8 cellular contexts compared by ENCODE assay signal in genomic region chr2:85538507-85539360, GRCh38. TPM values are rescaled to one million over a fixed set of nuclear protein-coding genes. Genes with fewer than 3 reads are reported as not detected.
DNase-seq lines count a peak whose midpoint lies in the region; ATAC-seq and TF ChIP-seq lines count a peak whose summit lies in the region.

TSS of gene MAT2A (plus strand) at chr2:85539168. CDS start at chr2:85539288, 120 bp downstream.

- CTCF ChIA-PET in activated naive CD4-positive, alpha-beta T cell treated with anti-CD3 and anti-CD28 coated beads, Interleukin-2, amount 10 ng/mL, durations not matched to agents 7 days and 5 days (lab: Charles Lee): interaction anchor here (0.8 to 8.1 kb wide), 5 partner anchors 10 to 148 kb away, joined by 3 to 62 read pairs (median 3); partner anchors contain the start of gene SH2D6

- H3K4me3 Mint-ChIP-seq in HFFc6: peak within 1 kb of the TSS; percentile 93
- peak within 1 kb of the TSS; percentile 92 for H3K4me3 Mint-ChIP-seq in activated naive CD4-positive, alpha-beta T cell treated with anti-CD3 and anti-CD28 coated beads, Interleukin-2, amount 10 ng/mL, durations not matched to agents 7 days and 5 days

- TF ChIP-seq CTCF in HFFc6 (IDR thresholded peaks at IDR 0.05): peak; percentile 84
- TF ChIP-seq CTCF in omental fat pad (IDR thresholded peaks at IDR 0.05): peak in 2 of 3 donors; percentile 58 to 75
- peak; percentile 74 to 82 (median 81) for TF ChIP-seq CTCF in testis (IDR thresholded peaks at IDR 0.05)

- no peaks in the 10 kb centered on the region for H3K36me3 ChIP-seq in testis (ENCODE audit: low read depth, missing control alignments)

- peaks cover 44% of the 10 kb centered on the region for H3K36me3 Mint-ChIP-seq in HFFc6 (ENCODE audit: low read depth)
- peaks cover 41% of the 10 kb centered on the region for H3K36me3 Mint-ChIP-seq in activated naive CD4-positive, alpha-beta T cell treated with anti-CD3 and anti-CD28 coated beads, Interleukin-2, amount 10 ng/mL, durations not matched to agents 7 days and 5 days

- peak within 1 kb of the TSS; percentile 99 for H3K27ac Mint-ChIP-seq in HFFc6
- peak within 1 kb of the TSS; percentile 90 for H3K27ac Mint-ChIP-seq in activated naive CD4-positive, alpha-beta T cell treated with anti-CD3 and anti-CD28 coated beads, Interleukin-2, amount 10 ng/mL, durations not matched to agents 7 days and 5 days

- intact Hi-C loops in testis (cut with DNase I; ENCODE audit: low total_unique reads): loop anchor here (5.0 kb wide), 1 partner anchor 101 kb away; no protein-coding TSS in a partner anchor

- H3K9me3 Mint-ChIP-seq in HFFc6: no peaks in the 10 kb centered on the region
- no peaks in the 10 kb centered on the region for H3K9me3 Mint-ChIP-seq in activated naive CD4-positive, alpha-beta T cell treated with anti-CD3 and anti-CD28 coated beads, Interleukin-2, amount 10 ng/mL, durations not matched to agents 7 days and 5 days

- no peaks in the 10 kb centered on the region for H3K9me3 ChIP-seq in testis

- WGBS in testis, 2 donors: 0% methylated on average over 1 to 65 of the region's 92 CpGs

- H3K4me1 Mint-ChIP-seq in HFFc6 (ENCODE audit: low read depth): peaks cover 57% of the 10 kb centered on the region
- H3K4me1 Mint-ChIP-seq in activated naive CD4-positive, alpha-beta T cell treated with anti-CD3 and anti-CD28 coated beads, Interleukin-2, amount 10 ng/mL, durations not matched to agents 7 days and 5 days: peaks cover 48% of the 10 kb centered on the region

- peak; percentile 90 for ATAC-seq in omental fat pad (ENCODE audit: low FRiP score)

- H3K4me3 ChIP-seq in GM08714 (ENCODE audit: low read length): peak within 1 kb of the TSS; percentile 98
- H3K4me3 ChIP-seq in testis: peak within 1 kb of the TSS; percentile 87 to 94

- no peaks in the 10 kb centered on the region for H3K27me3 ChIP-seq in testis

- peaks cover 26% of the 10 kb centered on the region for H3K4me1 ChIP-seq in testis

- peak; percentile 96 for TF ChIP-seq POLR2A in testis (IDR thresholded peaks at IDR 0.05)

- peak within 1 kb of the TSS; percentile 99 for H3K27ac ChIP-seq in testis

- H3K27me3 Mint-ChIP-seq in HFFc6 (ENCODE audit: insufficient read depth): peaks cover 24% of the 10 kb centered on the region
- no peaks in the 10 kb centered on the region for H3K27me3 Mint-ChIP-seq in activated naive CD4-positive, alpha-beta T cell treated with anti-CD3 and anti-CD28 coated beads, Interleukin-2, amount 10 ng/mL, durations not matched to agents 7 days and 5 days

- peak; percentile 89 for DNase-seq in HFFc6
- peak; percentile 91 for DNase-seq in NAMALWA (ENCODE audit: low spot score)
- DNase-seq in SK-N-DZ (ENCODE audit: low spot score): peak; percentile 93
- DNase-seq in activated naive CD4-positive, alpha-beta T cell treated with anti-CD3 and anti-CD28 coated beads, Interleukin-2, amount 10 ng/mL, durations not matched to agents 7 days and 5 days: peak; percentile 87
- peak; percentile 93 for DNase-seq in germinal center (ENCODE audit: low spot score)
- DNase-seq in omental fat pad (ENCODE audit: low spot score): peak; percentile 85
- peak; percentile 94 for DNase-seq in testis

RNA-seq across cellular contexts. Expression of gene MAT2A, which starts in this region (rescaled TPM):
- 100 to 1,000 TPM; 138 to 171 (median 158) TPM for total RNA-seq in HFFc6 (2021; fragmentation: NEBNext Ultra II Directional; extraction: Animal tissue kit (Norgen Biotek cat#: 25700))
- polyA plus RNA-seq in SK-N-DZ (2014; cell fraction: cytosol; rRNA removed): 166 and 214 TPM in 2 replicates
- 1,050 and 1,575 TPM in 2 replicates for polyA plus RNA-seq in SK-N-DZ (2014; cell fraction: nucleus; rRNA removed)
- total RNA-seq in omental fat pad (1,000 to 10,000 TPM in 1 of 4 donors, 100 to 1,000 TPM in 3; 223 to 1,046 (median 437) TPM), testis (100 to 1,000 TPM; 219 to 268 TPM)
- 198 TPM for polyA plus RNA-seq in testis (ENCODE audit: insufficient read depth, low read depth, low replicate concordance)

Comparison
In these comparisons a context has a peak if more than half of its experiments do, and no peak if none do; other contexts are left out.
1. Peak in every context shown above with its lines: DNase-seq, ATAC-seq, H3K4me3 ChIP-seq and H3K27ac ChIP-seq.